ENCODE assay signal across 9 cellular contexts in genomic region chr19:56839665-56840451, GRCh38. TPM values are rescaled to one million over a fixed set of nuclear protein-coding genes. Genes with fewer than 3 reads are reported as not detected.
DNase-seq lines count a peak whose midpoint lies in the region; ATAC-seq and TF ChIP-seq lines count a peak whose summit lies in the region.
"Had no signal": no experiment of that assay in that cellular context is flagged by ENCODE, and none has a peak within 500 bp of the region (broad histone marks: within the 10 kb centered on the region; RNA-seq: fewer than 3 reads in every experiment).

No MANE protein-coding gene starts in this region.

- H3K36me3 ChIP-seq in esophagus (ENCODE audit: control insufficient read depth in 2 of 2, insufficient read depth in 2 of 2, low read length in 1 of 2), result no peaks in the 10 kb centered on the region
- no peaks in the 10 kb centered on the region for H3K36me3 ChIP-seq in mucosa of rectum (ENCODE audit: control insufficient read depth in 2 of 2, insufficient read depth in 2 of 2, low read length in 2 of 2)
- H3K36me3 ChIP-seq in vagina, result no peaks in the 10 kb centered on the region

- no peak for ATAC-seq in HG02571 (IDR thresholded peaks at IDR 0.05; ENCODE audit: unreplicated experiment)

- H3K4me3 ChIP-seq in esophagus (ENCODE audit: low read depth in 1 of 2, low read length in 2 of 2) (peak overlapping the region; percentile 21 to 23), mucosa of rectum (ENCODE audit: low read length in 2 of 2) (peak overlapping the region; percentile 26 to 35), vagina (peak overlapping the region; percentile 54 to 57)

- no peak for TF ChIP-seq POLR2A in vagina (IDR thresholded peaks at IDR 0.05)

- intact Hi-C loops in vagina (cut with DNase I), result no loop called here

- peak overlapping the region; percentile 41 to 64 for H3K27ac ChIP-seq in esophagus (ENCODE audit: low read depth in 2 of 2, low read length in 1 of 2)
- peak overlapping the region in 1 of 2 donors; percentile 42 for H3K27ac ChIP-seq in mucosa of rectum (ENCODE audit: low read depth in 2 of 2, low read length in 2 of 2)
- H3K27ac ChIP-seq in vagina, result peak overlapping the region; percentile 55

- DNase-seq in stimulated activated CD4-positive, alpha-beta T cell treated with anti-CD3 and anti-CD28 coated beads, Interleukin-1b, Interleukin-23, amount 100 ng/mL, for 48 hours, result peak; percentile 6
- DNase-seq in stimulated activated CD4-positive, alpha-beta T cell treated with anti-CD3 and anti-CD28 coated beads, Interleukin-2, amount 100 ng/mL, for 48 hours, result no peak
- DNase-seq in vagina (ENCODE audit: extremely low spot score in 2 of 2) (peak in 1 of 2 donors; percentile 97), pons (ENCODE audit: low spot score) (no peak), inferior parietal cortex (ENCODE audit: extremely low spot score) (no peak)
- DNase-seq: Caco-2 had no signal

- H3K9me3 ChIP-seq in esophagus (ENCODE audit: control insufficient read depth in 2 of 2, insufficient read depth in 1 of 2, low read depth in 1 of 2, low read length in 1 of 2), result peaks cover 15 to 39% of the 10 kb centered on the region in 2 donors
- H3K9me3 ChIP-seq in mucosa of rectum (ENCODE audit: control insufficient read depth in 2 of 2, low read length in 2 of 2), result peaks cover 3 to 6% of the 10 kb centered on the region in 2 donors
- no peaks in the 10 kb centered on the region for H3K9me3 ChIP-seq in vagina

- no peak for TF ChIP-seq CTCF in vagina (IDR thresholded peaks at IDR 0.05)

- no peak overlapping the region for H3K9ac ChIP-seq in mucosa of rectum (ENCODE audit: low read depth in 1 of 2, low read length in 2 of 2)

- H3K4me1 ChIP-seq in esophagus (ENCODE audit: control insufficient read depth in 2 of 2, insufficient read depth in 2 of 2, low read length in 1 of 2), result no peaks in the 10 kb centered on the region
- no peaks in the 10 kb centered on the region for H3K4me1 ChIP-seq in mucosa of rectum (ENCODE audit: control insufficient read depth in 2 of 2, insufficient read depth in 2 of 2, low read length in 2 of 2)
- no peaks in the 10 kb centered on the region for H3K4me1 ChIP-seq in vagina
- H3K4me1 ChIP-seq: Caco-2 had no signal

- H3K27me3 ChIP-seq in esophagus (ENCODE audit: control insufficient read depth in 1 of 2, insufficient read depth in 2 of 2, low read length in 2 of 2), result no peaks in the 10 kb centered on the region
- no peaks in the 10 kb centered on the region for H3K27me3 ChIP-seq in mucosa of rectum (ENCODE audit: control insufficient read depth in 2 of 2, insufficient read depth in 2 of 2, low read length in 2 of 2)
- no peaks in the 10 kb centered on the region for H3K27me3 ChIP-seq in vagina

- 51 to 54% methylated on average over 43 to 48 of the region's 48 CpGs for WGBS in esophagus, 2 donors

RNA-seq across cellular contexts. Expression of gene PEG3, which starts 0.7 kb away (rescaled TPM):
- polyA plus RNA-seq in esophagus, result under 1 TPM; 0.52 to 0.63 TPM
- 15.2 TPM for total RNA-seq in vagina
- total RNA-seq: Caco-2 had no signal

RNA-seq across cellular contexts. Expression of gene ZIM2, which starts 0.7 kb away (rescaled TPM):
- under 1 TPM in 1 of 2 donors, not detected in 1; 0.01 TPM for polyA plus RNA-seq in esophagus
- total RNA-seq in vagina, result 0.74 TPM
- total RNA-seq: Caco-2 had no signal
